Comparison of ENCODE assay signal across 8 cellular contexts in genomic region chr4:185142911-185143595, GRCh38. TPM values are rescaled to one million over a fixed set of nuclear protein-coding genes. Genes with fewer than 3 reads are reported as not detected.
DNase-seq lines count a peak whose midpoint lies in the region; ATAC-seq, FAIRE-seq and TF ChIP-seq lines count a peak whose summit lies in the region.

TSS of gene SLC25A4 (plus strand) at chr4:185143266. CDS start at chr4:185143373, 107 bp downstream.

- H3K27me3 ChIP-seq in CD4-positive, alpha-beta T cell (ENCODE audit: control insufficient read depth, insufficient read depth, low read length) = peaks cover 12% of the 10 kb centered on the region
- H3K27me3 ChIP-seq in endothelial cell of umbilical vein (ENCODE audit: control insufficient read depth in 2 of 2, insufficient read depth in 2 of 2, low read length in 2 of 2) (no peaks in the 10 kb centered on the region), mononuclear cell (ENCODE audit: insufficient read depth, low read length) (peaks cover 47% of the 10 kb centered on the region)

- no peaks in the 10 kb centered on the region for H3K79me2 ChIP-seq in endothelial cell of umbilical vein (ENCODE audit: control insufficient read depth, insufficient read depth, low read length)

- H3K9me1 ChIP-seq in endothelial cell of umbilical vein (replicated peaks; ENCODE audit: control insufficient read depth, extremely low read depth, insufficient read depth, low read length) = no peaks in the 10 kb centered on the region

- no peaks in the 10 kb centered on the region for H3K36me3 Mint-ChIP-seq in CD4-positive, alpha-beta T cell (ENCODE audit: low read depth)

- POLR2A ChIA-PET in CD4-positive, alpha-beta T cell (lab: Charles Lee) = interaction anchor here (0.6 to 2.0 kb wide), 9 partner anchors 9 to 410 kb away, joined by 3 to 7 read pairs (median 3); partner anchors contain the start of genes SNX25 and UFSP2
- POLR2A ChIA-PET in endothelial cell of umbilical vein (lab: Charles Lee) = interaction anchor here (0.6 to 1.1 kb wide), 3 partner anchors 9 to 41 kb away, joined by 3 read pairs; no protein-coding TSS in a partner anchor

- peak within 1 kb of the TSS; percentile 58 for H3K9ac ChIP-seq in endothelial cell of umbilical vein (replicated peaks; ENCODE audit: extremely low read depth, insufficient read depth, low read length)

- no peak within 1 kb of the TSS for H3K27ac ChIP-seq in CD4-positive, alpha-beta T cell (ENCODE audit: low read depth, low read length)
- H3K27ac ChIP-seq in endothelial cell of umbilical vein (ENCODE audit: insufficient read depth, low read depth, low read length) = no peak within 1 kb of the TSS

- H3K4me3 Mint-ChIP-seq in CD4-positive, alpha-beta T cell = peak within 1 kb of the TSS; percentile 96

- peak within 1 kb of the TSS; percentile 63 for H3K27ac Mint-ChIP-seq in CD4-positive, alpha-beta T cell

- ATAC-seq in CD4-positive, alpha-beta T cell (ENCODE audit: poor library complexity) = peak; percentile 93
- peak; percentile 97 for ATAC-seq in GM19324 (IDR thresholded peaks at IDR 0.05; ENCODE audit: low FRiP score, unreplicated experiment)
- peak; percentile 78 for ATAC-seq in HG03469 (IDR thresholded peaks at IDR 0.05; ENCODE audit: unreplicated experiment)

- FAIRE-seq in endothelial cell of umbilical vein (lab: Jason Lieb, UNC) = peak; percentile 79

- H3K4me1 Mint-ChIP-seq in CD4-positive, alpha-beta T cell (ENCODE audit: low read depth) = peaks cover 18% of the 10 kb centered on the region

- CTCF ChIA-PET in CD4-positive, alpha-beta T cell (lab: Charles Lee) = interaction anchor here (0.8 to 1.6 kb wide), 5 partner anchors 9 to 103 kb away, joined by 3 to 5 read pairs (median 4); no protein-coding TSS in a partner anchor
- CTCF ChIA-PET in endothelial cell of umbilical vein (lab: Charles Lee) = interaction anchor here (0.6 to 2.7 kb wide), 11 partner anchors 9 to 1833 kb away, joined by 3 to 16 read pairs (median 3); no protein-coding TSS in a partner anchor

- BruUV-seq in endothelial cell of umbilical vein (replicated peaks; lab: Mats Ljungman, UMichigan) = no TSS peak

- H3K4me3 ChIP-seq in endothelial cell of umbilical vein (replicated peaks in 1 of 3; ENCODE audit: insufficient read depth in 1 of 3, low read depth in 1 of 3, low read length in 3 of 3) = peak within 1 kb of the TSS; percentile 52 to 75 (median 69)
- H3K4me3 ChIP-seq in mononuclear cell (ENCODE audit: low read length) = peak within 1 kb of the TSS; percentile 41

- no peaks in the 10 kb centered on the region for H3K9me3 Mint-ChIP-seq in CD4-positive, alpha-beta T cell

- intact Hi-C loops in CD4-positive, alpha-beta T cell (cut with DNase I, micrococcal nuclease) = loop anchor here in 1 of 2 experiments (5.0 to 10.0 kb wide), 2 partner anchors 329 to 498 kb away; partner anchors contain the start of genes CASP3, CCDC110 and PRIMPOL
- intact Hi-C loops in endothelial cell of umbilical vein (cut with micrococcal nuclease) = loop anchor here (2.0 to 10.0 kb wide), 5 partner anchors 59 to 894 kb away; partner anchors contain the start of genes CASP3, CFAP97 and PRIMPOL

- DNase-seq in CD4-positive, alpha-beta T cell = peak; percentile 59 to 81 (median 72)
- DNase-seq in NOMO-1 treated with dmso at 0.1 percent for 144 hours (lab: John Stamatoyannopoulos, UW; ENCODE audit: unreplicated experiment) (peak; percentile 75), endothelial cell of umbilical vein (ENCODE audit: low read depth, low spot score) (peak; percentile 77)
- DNase-seq in activated CD8-positive, alpha-beta memory T cell treated with anti-CD3 and anti-CD28 coated beads, Interleukin-2, amount 50 U/mL, for 48 hours = peak; percentile 96
- peak; percentile 75 for DNase-seq in stimulated activated CD8-positive, alpha-beta memory T cell treated with anti-CD3 and anti-CD28 coated beads, Interleukin-4, amount 100 ng/mL, for 24 hours (ENCODE audit: low read depth)

- TF ChIP-seq CTCF in CD4-positive, alpha-beta T cell (IDR thresholded peaks at IDR 0.05) = peak; percentile 34
- peak; percentile 43 to 62 for TF ChIP-seq CTCF in endothelial cell of umbilical vein (IDR thresholded peaks at IDR 0.05; ENCODE audit: extremely low read depth in 1 of 2, insufficient read depth in 1 of 2, low read depth in 1 of 2, low read length in 2 of 2)

- peak within 1 kb of the TSS; percentile 93 for H2AFZ ChIP-seq in endothelial cell of umbilical vein (ENCODE audit: low read depth, low read length)

- TF ChIP-seq POLR2A in endothelial cell of umbilical vein (IDR thresholded peaks at IDR 0.05; ENCODE audit: low read depth, low read length) = peak; percentile 93

- no peaks in the 10 kb centered on the region for H3K36me3 ChIP-seq in endothelial cell of umbilical vein (ENCODE audit: control insufficient read depth in 2 of 2, extremely low read depth in 1 of 2, insufficient read depth in 2 of 2, low read length in 2 of 2)

- no peaks in the 10 kb centered on the region for H4K20me1 ChIP-seq in endothelial cell of umbilical vein (replicated peaks; ENCODE audit: control insufficient read depth, extremely low read depth, insufficient read depth, low read length)

- H3K27me3 Mint-ChIP-seq in CD4-positive, alpha-beta T cell = peaks cover 53% of the 10 kb centered on the region

- no peaks in the 10 kb centered on the region for H3K9me3 ChIP-seq in CD4-positive, alpha-beta T cell (ENCODE audit: control insufficient read depth, low read length)
- H3K9me3 ChIP-seq in endothelial cell of umbilical vein (replicated peaks; ENCODE audit: control insufficient read depth, insufficient read depth, low read length) (no peaks in the 10 kb centered on the region), mononuclear cell (ENCODE audit: low read depth, low read length) (no peaks in the 10 kb centered on the region)

- dilution Hi-C loops in endothelial cell of umbilical vein (cut with MboI; ENCODE audit: extremely low pct_ligation_motif_present, low sequenced_read_pairs) = no loop called here

- peaks cover 12% of the 10 kb centered on the region for H3K4me1 ChIP-seq in endothelial cell of umbilical vein (ENCODE audit: control insufficient read depth, extremely low read depth, insufficient read depth, low read length)
- peaks cover 5% of the 10 kb centered on the region for H3K4me1 ChIP-seq in mononuclear cell (ENCODE audit: insufficient read depth, low read length)

- H3K4me2 ChIP-seq in endothelial cell of umbilical vein (ENCODE audit: insufficient read depth, low read length) = peak within 1 kb of the TSS; percentile 84

TF ChIP-seq in endothelial cell of umbilical vein, 7 proteins besides CTCF, POLR2A, EP300 and RAD21:
- TF ChIP-seq FOS (IDR thresholded peaks at IDR 0.05; ENCODE audit: borderline replicate concordance, insufficient read depth, low read length) = no peak
- peak; percentile 30 for TF ChIP-seq MAX (IDR thresholded peaks at IDR 0.05; ENCODE audit: insufficient read depth, insufficient read length)
- peak; percentile 92 for TF ChIP-seq POLR2AphosphoS5 (IDR thresholded peaks at IDR 0.05; ENCODE audit: insufficient read depth, low read depth, low read length)

RNA-seq across cellular contexts. Expression of gene SLC25A4, which starts in this region (rescaled TPM):
- total RNA-seq in CD4-positive, alpha-beta T cell = 1 to 10 TPM; 4.1 TPM
- total RNA-seq in endothelial cell of umbilical vein = 13.7 and 13.9 TPM in 2 replicates
- polyA plus RNA-seq in endothelial cell of umbilical vein = 12.9 and 13.5 TPM in 2 replicates
- polyA plus RNA-seq in endothelial cell of umbilical vein (2011; cell fraction: cytosol; rRNA removed) = 12.1 and 12.2 TPM in 2 replicates
- polyA plus RNA-seq in endothelial cell of umbilical vein (2011; cell fraction: nucleus; rRNA removed) = 14.0 and 17.3 TPM in 2 replicates
- polyA plus RNA-seq in endothelial cell of umbilical vein (2012) = 10.3 and 13.9 TPM in 2 replicates
- polyA minus RNA-seq in endothelial cell of umbilical vein = 9.8 and 11.3 TPM in 2 replicates
- 14.6 TPM for polyA minus RNA-seq in endothelial cell of umbilical vein (2011; cell fraction: cytosol; rRNA and poly(A)+ RNA removed)
- polyA minus RNA-seq in endothelial cell of umbilical vein (2011; cell fraction: nucleus; rRNA and poly(A)+ RNA removed) = 3.6 and 4.1 TPM in 2 replicates
- total RNA-seq in mononuclear cell = 2.1 TPM
